In genomic region chr6:142381845-142382378, GRCh38 we compare ENCODE assay signal across 2 cellular contexts.
TF ChIP-seq lines count a peak whose summit lies in the region.

No MANE protein-coding gene starts in this region.

TF ChIP-seq in SK-N-SH, 30 proteins besides CTCF, POLR2A, EP300 and RAD21 (continued from another document):
- TF ChIP-seq, protein P1, sequence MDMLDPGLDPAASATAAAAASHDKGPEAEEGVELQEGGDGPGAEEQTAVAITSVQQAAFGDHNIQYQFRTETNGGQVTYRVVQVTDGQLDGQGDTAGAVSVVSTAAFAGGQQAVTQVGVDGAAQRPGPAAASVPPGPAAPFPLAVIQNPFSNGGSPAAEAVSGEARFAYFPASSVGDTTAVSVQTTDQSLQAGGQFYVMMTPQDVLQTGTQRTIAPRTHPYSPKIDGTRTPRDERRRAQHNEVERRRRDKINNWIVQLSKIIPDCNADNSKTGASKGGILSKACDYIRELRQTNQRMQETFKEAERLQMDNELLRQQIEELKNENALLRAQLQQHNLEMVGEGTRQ (IDR thresholded peaks at IDR 0.05; ENCODE audit: borderline replicate concordance, low read depth, low read length): no peak
- TF ChIP-seq, protein P2, sequence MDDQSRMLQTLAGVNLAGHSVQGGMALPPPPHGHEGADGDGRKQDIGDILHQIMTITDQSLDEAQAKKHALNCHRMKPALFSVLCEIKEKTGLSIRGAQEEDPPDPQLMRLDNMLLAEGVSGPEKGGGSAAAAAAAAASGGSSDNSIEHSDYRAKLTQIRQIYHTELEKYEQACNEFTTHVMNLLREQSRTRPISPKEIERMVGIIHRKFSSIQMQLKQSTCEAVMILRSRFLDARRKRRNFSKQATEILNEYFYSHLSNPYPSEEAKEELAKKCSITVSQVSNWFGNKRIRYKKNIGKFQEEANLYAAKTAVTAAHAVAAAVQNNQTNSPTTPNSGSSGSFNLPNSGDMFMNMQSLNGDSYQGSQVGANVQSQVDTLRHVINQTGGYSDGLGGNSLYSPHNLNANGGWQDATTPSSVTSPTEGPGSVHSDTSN (IDR thresholded peaks at IDR 0.05): no peak
- TF ChIP-seq EZH2phosphoT487 (IDR thresholded peaks at IDR 0.05; ENCODE audit: borderline replicate concordance, low read depth): no peak
- TF ChIP-seq SMC3 (IDR thresholded peaks at IDR 0.05; ENCODE audit: low read depth, low read length): no peak

TF ChIP-seq in SK-N-SH treated with all-trans-retinoic acid at 6 μM for 48 hours, 23 proteins besides CTCF, POLR2A, EP300 and RAD21 (continued from another document):
- no peak for TF ChIP-seq TSHZ2 (CRISPR knock-in tag; IDR thresholded peaks at IDR 0.05)
- no peak for TF ChIP-seq ZFP3 (CRISPR knock-in tag; IDR thresholded peaks at IDR 0.05)
- no peak for TF ChIP-seq ZNF70 (CRISPR knock-in tag; IDR thresholded peaks at IDR 0.05)
- TF ChIP-seq TOX (CRISPR knock-in tag; IDR thresholded peaks at IDR 0.05; ENCODE audit: borderline replicate concordance): no peak
